9 cellular contexts compared by ENCODE assay signal in the genomic region with DNA sequence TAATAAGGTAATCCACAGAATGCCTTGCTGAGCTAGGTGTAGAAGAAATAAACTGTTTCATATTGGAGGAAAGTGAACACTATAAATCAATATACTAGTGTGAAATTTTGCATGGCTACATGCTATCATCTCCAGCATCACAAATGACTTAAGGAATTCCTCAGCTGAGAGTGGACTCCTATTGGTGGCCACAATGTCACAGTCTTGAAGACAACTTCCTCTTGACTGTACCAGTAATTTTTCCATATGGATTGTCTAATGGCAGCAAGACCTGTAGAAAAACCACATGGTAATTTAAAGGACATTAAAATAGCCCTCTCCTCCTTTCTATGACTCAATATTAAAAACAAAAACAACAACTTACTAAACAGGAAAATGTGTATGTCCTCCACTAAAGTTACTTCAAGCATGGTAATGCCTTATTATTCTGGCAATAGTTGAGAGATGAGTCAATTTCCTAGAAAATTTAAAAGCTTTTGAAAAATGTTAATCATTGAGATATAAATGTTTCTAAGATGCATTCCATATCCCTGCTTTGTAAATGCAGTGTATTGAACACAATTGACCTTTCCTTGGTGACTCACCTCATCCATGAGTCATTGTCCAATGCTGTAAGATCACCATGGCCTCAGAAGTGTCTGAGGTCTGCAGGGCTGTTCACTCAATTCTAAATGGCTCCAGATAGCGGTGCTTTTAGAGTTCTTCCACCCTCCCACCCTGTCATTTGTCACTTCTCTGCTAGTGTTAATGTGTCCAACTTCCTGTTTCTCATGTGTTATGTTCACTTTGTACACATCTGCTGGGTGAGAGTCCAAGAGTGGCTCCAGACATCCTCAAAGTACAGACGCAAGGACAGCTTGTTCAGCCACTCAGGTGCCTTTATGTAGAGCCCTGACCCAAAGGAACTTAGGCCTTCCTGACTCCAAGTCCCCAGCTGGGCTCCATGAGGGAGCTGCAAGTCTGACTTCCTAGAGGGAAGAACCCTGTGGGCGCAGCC. TPM values are rescaled to one million over a fixed set of nuclear protein-coding genes. Genes with fewer than 3 reads are reported as not detected.
DNase-seq lines count a peak whose midpoint lies in the region; ATAC-seq and TF ChIP-seq lines count a peak whose summit lies in the region.
"Had no signal": no experiment of that assay in that cellular context is flagged by ENCODE, and none has a peak within 500 bp of the region (broad histone marks: within the 10 kb centered on the region; RNA-seq: fewer than 3 reads in every experiment).

No MANE protein-coding gene starts in this region.

- H3K36me3 Mint-ChIP-seq in activated CD8-positive, alpha-beta T cell treated with anti-CD3 and anti-CD28 coated beads, Interleukin-2, amount 10 ng/mL, durations not matched to agents 7 days and 5 days (ENCODE audit: low read depth) = no peaks in the 10 kb centered on the region
- no peaks in the 10 kb centered on the region for H3K36me3 Mint-ChIP-seq in endothelial cell (ENCODE audit: low read depth, unreplicated experiment)

- no peaks in the 10 kb centered on the region for H3K27me3 Mint-ChIP-seq in activated CD8-positive, alpha-beta T cell treated with anti-CD3 and anti-CD28 coated beads, Interleukin-2, amount 10 ng/mL, durations not matched to agents 7 days and 5 days (ENCODE audit: low read depth)
- H3K27me3 Mint-ChIP-seq in endothelial cell (ENCODE audit: unreplicated experiment) = peaks cover under 1% of the 10 kb centered on the region

- TF ChIP-seq CTCF in AG10803 (conservative IDR thresholded peaks at IDR 0.05; ENCODE audit: low read length) (no peak), endothelial cell (IDR thresholded peaks at IDR 0.05; ENCODE audit: unreplicated experiment) (no peak)

- intact Hi-C loops in left colon (cut with DNase I, micrococcal nuclease) = no loop called here

- no peaks in the 10 kb centered on the region for H3K9me3 Mint-ChIP-seq in activated CD8-positive, alpha-beta T cell treated with anti-CD3 and anti-CD28 coated beads, Interleukin-2, amount 10 ng/mL, durations not matched to agents 7 days and 5 days (ENCODE audit: insufficient read depth)
- H3K9me3 Mint-ChIP-seq in endothelial cell (ENCODE audit: unreplicated experiment) = no peaks in the 10 kb centered on the region

- DNase-seq in AG10803 (ENCODE audit: low read depth) (peak; percentile 96), HK-2 (ENCODE audit: unreplicated experiment) (peak; percentile 25), left colon (peak in 1 of 2 donors; percentile 26), endothelial cell (ENCODE audit: low spot score) (no peak), NCI-H2107 (lab: John Stamatoyannopoulos, UW) (no peak), NCI-H345 treated with DMSO at 0.1 percent for 48 hours (lab: John Stamatoyannopoulos, UW; ENCODE audit: unreplicated experiment) (no peak)
- peak; percentile 21 for DNase-seq in activated CD8-positive, alpha-beta T cell treated with anti-CD3 and anti-CD28 coated beads, Interleukin-2, amount 10 ng/mL, durations not matched to agents 7 days and 5 days

- CTCF ChIA-PET in activated CD8-positive, alpha-beta T cell treated with anti-CD3 and anti-CD28 coated beads, Interleukin-2, amount 10 ng/mL, durations not matched to agents 7 days and 5 days (lab: Charles Lee) = no interaction called here

- H3K4me1 Mint-ChIP-seq in activated CD8-positive, alpha-beta T cell treated with anti-CD3 and anti-CD28 coated beads, Interleukin-2, amount 10 ng/mL, durations not matched to agents 7 days and 5 days (ENCODE audit: low read depth) = peaks cover 5% of the 10 kb centered on the region
- peaks cover 4% of the 10 kb centered on the region for H3K4me1 Mint-ChIP-seq in endothelial cell (ENCODE audit: unreplicated experiment)

- POLR2A ChIA-PET in activated CD8-positive, alpha-beta T cell treated with anti-CD3 and anti-CD28 coated beads, Interleukin-2, amount 10 ng/mL, durations not matched to agents 7 days and 5 days (lab: Charles Lee) = no interaction called here

- peak; percentile 49 for ATAC-seq in activated CD8-positive, alpha-beta T cell treated with anti-CD3 and anti-CD28 coated beads, Interleukin-2, amount 10 ng/mL, durations not matched to agents 7 days and 5 days
- ATAC-seq in left colon (peak; percentile 87), HG02642 (IDR thresholded peaks at IDR 0.05; ENCODE audit: poor library complexity, unreplicated experiment) (no peak)

- no peak overlapping the region for H3K27ac Mint-ChIP-seq in activated CD8-positive, alpha-beta T cell treated with anti-CD3 and anti-CD28 coated beads, Interleukin-2, amount 10 ng/mL, durations not matched to agents 7 days and 5 days
- no peak overlapping the region for H3K27ac Mint-ChIP-seq in endothelial cell (ENCODE audit: unreplicated experiment)

- no peak overlapping the region for H3K4me3 ChIP-seq in AG10803 (ENCODE audit: low read length)

- H3K4me3 Mint-ChIP-seq in activated CD8-positive, alpha-beta T cell treated with anti-CD3 and anti-CD28 coated beads, Interleukin-2, amount 10 ng/mL, durations not matched to agents 7 days and 5 days = no peak overlapping the region
- H3K4me3 Mint-ChIP-seq in endothelial cell (ENCODE audit: unreplicated experiment) = no peak overlapping the region

RNA-seq across cellular contexts. Expression of a gene that starts 32.8 kb away (rescaled TPM):
- total RNA-seq in activated CD8-positive, alpha-beta T cell treated with anti-CD3 and anti-CD28 coated beads, Interleukin-2, amount 10 ng/mL, durations not matched to agents 7 days and 5 days = not detected
- total RNA-seq in left colon (1 to 10 TPM in 1 of 2 donors, under 1 TPM in 1; 0.70 to 1.3 TPM), endothelial cell (ENCODE audit: unreplicated experiment) (not detected)
- total RNA-seq: aorta had no signal

Comparison
In these comparisons a context has a peak if more than half of its experiments do, and no peak if none do; other contexts are left out.
1. DNase-seq: peak in AG10803 (single experiment), HK-2 (single experiment) and activated CD8-positive, alpha-beta T cell treated with anti-CD3 and anti-CD28 coated beads, Interleukin-2, amount 10 ng/mL, durations not matched to agents 7 days and 5 days (single experiment); none in endothelial cell (single experiment), NCI-H2107 (single experiment) and NCI-H345 treated with DMSO at 0.1 percent for 48 hours (single experiment).